7 cellular contexts compared by ENCODE assay signal in the genomic region with DNA sequence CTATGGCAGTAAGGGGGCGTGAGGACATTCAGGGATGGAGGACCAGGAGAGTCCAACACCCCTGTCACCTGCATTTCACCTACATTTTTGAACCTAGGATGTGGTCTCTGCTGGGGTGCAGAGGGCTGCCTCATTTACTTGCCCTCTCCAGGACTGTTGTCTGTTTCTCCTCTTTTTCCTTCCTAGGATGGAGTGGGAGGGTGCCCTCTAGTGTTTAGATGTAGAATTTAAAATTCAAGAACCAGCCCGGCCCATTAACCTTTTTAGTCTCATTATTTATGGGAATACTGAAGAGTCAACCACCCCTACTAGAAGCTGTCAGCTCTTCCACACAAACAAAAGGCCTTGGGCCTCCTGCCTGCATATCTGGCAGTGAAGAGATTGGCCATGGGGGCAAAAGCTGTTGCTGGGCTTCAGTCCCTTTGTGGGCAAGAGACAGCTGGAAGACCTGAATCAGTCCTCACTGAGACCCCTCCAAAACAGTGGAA. TPM values are rescaled to one million over a fixed set of nuclear protein-coding genes. Genes with fewer than 3 reads are reported as not detected.
DNase-seq lines count a peak whose midpoint lies in the region; ATAC-seq, FAIRE-seq and TF ChIP-seq lines count a peak whose summit lies in the region.

No MANE protein-coding gene starts in this region.

- no peak overlapping the region for H3K4me3 ChIP-seq in ovary

- 42 to 50% (median 44%) methylated on average over 2 of the region's 2 CpGs for WGBS in ovary, 3 donors

- no peak for TF ChIP-seq POLR2A in ovary (IDR thresholded peaks at IDR 0.05)

- H3K27ac ChIP-seq in ovary = no peak overlapping the region

- no peak for TF ChIP-seq EP300 in ovary (IDR thresholded peaks at IDR 0.05)

- CTCF ChIA-PET in HEK293T (lab: Yijun Ruan, JAX) = interaction anchor here (0.6 to 5.5 kb wide), 7 partner anchors 11 to 242 kb away, joined by 3 to 80 read pairs (median 4); no protein-coding TSS in a partner anchor

- POLR2A ChIA-PET in HEK293T (lab: Yijun Ruan, JAX) = interaction anchor here (1.2 kb wide), 1 partner anchor 11 kb away, joined by 3 read pairs; no protein-coding TSS in a partner anchor

- H3K36me3 ChIP-seq in ovary = no peaks in the 10 kb centered on the region

- no peak for FAIRE-seq in RCC 7860 (lab: Jason Lieb, UNC)

- no peaks in the 10 kb centered on the region for H3K9me3 ChIP-seq in ovary

- intact Hi-C loops in ovary (cut with DNase I) = loop anchor here in 1 of 4 donors (5.0 kb wide), 1 partner anchor 98 kb away; a partner anchor contains a TSS

- peaks cover 10% of the 10 kb centered on the region for H3K4me1 ChIP-seq in ovary (ENCODE audit: insufficient read depth)

- peak; percentile 41 to 69 (median 54) for TF ChIP-seq CTCF in ovary (IDR thresholded peaks at IDR 0.05)

- H3K27me3 ChIP-seq in ovary = no peaks in the 10 kb centered on the region

- no peak for ATAC-seq in GM19395 (IDR thresholded peaks at IDR 0.05; ENCODE audit: unreplicated experiment)

- DNase-seq in DMS53 (lab: John Stamatoyannopoulos, UW) (peak; percentile 73), HEK293T (ENCODE audit: extremely low spot score) (peak; percentile 38), RCC 7860 (ENCODE audit: low spot score) (peak; percentile 20), epidermal melanocyte (ENCODE audit: insufficient read length, low spot score) (peak; percentile 80), ovary (no peak)
- DNase-seq in effector CD8-positive, alpha-beta T cell (lab: John Stamatoyannopoulos, UW) = no peak

TF ChIP-seq in HEK293T, 16 proteins besides CTCF, POLR2A, EP300 and RAD21:
- TF ChIP-seq BHLHE40 (IDR thresholded peaks at IDR 0.05; ENCODE audit: borderline replicate concordance) (no peak), L3MBTL2 (conservative IDR thresholded peaks at IDR 0.05) (no peak), ARNT (IDR thresholded peaks at IDR 0.05) (no peak), SP1 (IDR thresholded peaks at IDR 0.05) (no peak), NFRKB (IDR thresholded peaks at IDR 0.05) (no peak), SUZ12 (IDR thresholded peaks at IDR 0.05) (no peak), FOXA1 (IDR thresholded peaks at IDR 0.05) (no peak), FOXM1 (IDR thresholded peaks at IDR 0.05; ENCODE audit: borderline replicate concordance) (no peak), HDGF (IDR thresholded peaks at IDR 0.05; ENCODE audit: borderline replicate concordance) (no peak), ELF4 (IDR thresholded peaks at IDR 0.05) (no peak), ZNF384 (IDR thresholded peaks at IDR 0.05) (no peak), LEF1 (IDR thresholded peaks at IDR 0.05; ENCODE audit: borderline replicate concordance) (no peak), TARDBP (IDR thresholded peaks at IDR 0.05) (no peak), FOXK2 (IDR thresholded peaks at IDR 0.05) (no peak), CTBP1 (IDR thresholded peaks at IDR 0.05; ENCODE audit: borderline replicate concordance) (no peak)
- TF ChIP-seq, protein P1, sequence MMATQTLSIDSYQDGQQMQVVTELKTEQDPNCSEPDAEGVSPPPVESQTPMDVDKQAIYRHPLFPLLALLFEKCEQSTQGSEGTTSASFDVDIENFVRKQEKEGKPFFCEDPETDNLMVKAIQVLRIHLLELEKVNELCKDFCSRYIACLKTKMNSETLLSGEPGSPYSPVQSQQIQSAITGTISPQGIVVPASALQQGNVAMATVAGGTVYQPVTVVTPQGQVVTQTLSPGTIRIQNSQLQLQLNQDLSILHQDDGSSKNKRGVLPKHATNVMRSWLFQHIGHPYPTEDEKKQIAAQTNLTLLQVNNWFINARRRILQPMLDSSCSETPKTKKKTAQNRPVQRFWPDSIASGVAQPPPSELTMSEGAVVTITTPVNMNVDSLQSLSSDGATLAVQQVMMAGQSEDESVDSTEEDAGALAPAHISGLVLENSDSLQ (IDR thresholded peaks at IDR 0.05) = no peak

RNA-seq across cellular contexts. Expression of a gene that starts 2.5 kb away (rescaled TPM):
- total RNA-seq in ovary = 10 to 100 TPM; 34.5 to 49.4 (median 44.3) TPM
- 10 to 100 TPM; 42.1 to 55.9 TPM for polyA plus RNA-seq in ovary

RNA-seq across cellular contexts. Expression of a gene that starts 7.7 kb away (rescaled TPM):
- total RNA-seq in ovary = 10 to 100 TPM in 4 of 7 donors, 1 to 10 TPM in 2, under 1 TPM in 1; 0.43 to 23.0 (median 10.1) TPM
- 10 to 100 TPM in 1 of 2 donors, 1 to 10 TPM in 1; 5.1 to 12.9 TPM for polyA plus RNA-seq in ovary

RNA-seq across cellular contexts. Expression of a gene that starts 26.7 kb away (rescaled TPM):
- total RNA-seq in ovary = not detected
- polyA plus RNA-seq in ovary = not detected

RNA-seq across cellular contexts. Expression of a gene that starts 30.7 kb away (rescaled TPM):
- 1 to 10 TPM in 6 of 7 donors, under 1 TPM in 1; 0.24 to 1.9 (median 1.3) TPM for total RNA-seq in ovary
- 1 to 10 TPM in 1 of 2 donors, under 1 TPM in 1; 0.47 to 1.6 TPM for polyA plus RNA-seq in ovary

RNA-seq across cellular contexts. Expression of a gene that starts 33.8 kb away (rescaled TPM):
- total RNA-seq in ovary = 1 to 10 TPM in 5 of 7 donors, under 1 TPM in 1, not detected in 1; 0.60 to 5.1 (median 1.4) TPM
- 1 to 10 TPM in 1 of 2 donors, not detected in 1; 1.1 TPM for polyA plus RNA-seq in ovary

Comparison
In these comparisons a context has a peak if more than half of its experiments do, and no peak if none do; other contexts are left out.
1. DNase-seq: peak in DMS53 (single experiment), HEK293T (single experiment), RCC 7860 (single experiment) and epidermal melanocyte (single experiment); none in ovary (0 of 5) and effector CD8-positive, alpha-beta T cell (single experiment).